Comparison of ENCODE assay signal across 14 cellular contexts in the genomic region with DNA sequence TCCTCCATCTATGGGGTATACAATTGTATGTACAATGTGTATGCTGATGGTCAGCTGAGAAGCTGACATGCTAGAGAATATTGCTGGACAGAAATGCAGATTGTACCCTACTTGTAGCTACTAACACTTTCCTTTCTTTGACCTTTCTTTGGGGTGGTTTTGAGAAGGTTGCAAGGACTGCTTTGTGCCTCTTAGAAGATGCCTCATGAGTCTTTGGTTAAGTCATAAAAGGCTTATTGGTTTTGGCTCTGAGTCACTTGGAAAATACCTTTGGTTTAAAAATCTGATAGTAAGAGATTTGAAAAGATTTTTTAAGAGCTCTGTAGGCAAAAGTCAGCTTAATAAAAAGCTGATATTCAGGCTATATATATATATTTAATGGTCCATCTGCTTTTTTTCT.
DNase-seq lines count a peak whose midpoint lies in the region; ATAC-seq, FAIRE-seq and TF ChIP-seq lines count a peak whose summit lies in the region.
"Had no signal": no experiment of that assay in that cellular context is flagged by ENCODE, and none has a peak within 500 bp of the region (broad histone marks: within the 10 kb centered on the region; RNA-seq: fewer than 3 reads in every experiment).

No MANE protein-coding gene starts in this region.

- H3K9me3 Mint-ChIP-seq in activated naive CD8-positive, alpha-beta T cell (ENCODE audit: low read depth), result no peaks in the 10 kb centered on the region
- H3K9me3 Mint-ChIP-seq: type B pancreatic cell had no signal

- no peak overlapping the region for H3K4me3 Mint-ChIP-seq in activated naive CD8-positive, alpha-beta T cell
- H3K4me3 Mint-ChIP-seq: CD4-positive, CD25-positive, alpha-beta regulatory T cell; memory B cell; type B pancreatic cell had no signal

- no peak for TF ChIP-seq CTCF in kidney (IDR thresholded peaks at IDR 0.05; ENCODE audit: borderline replicate concordance, extremely low read depth, insufficient read depth)

- H3K9ac ChIP-seq in kidney (ENCODE audit: low read length in 2 of 2), result no peak overlapping the region

- H3K27ac ChIP-seq in kidney (ENCODE audit: low read depth in 2 of 2, low read length in 2 of 2), result no peak overlapping the region
- H3K27ac ChIP-seq: colonic mucosa had no signal

- DNase-seq in GM03348 (ENCODE audit: low spot score), result peak; percentile 5
- DNase-seq in kidney, result no peak
- no peak for DNase-seq in GM19240 (ENCODE audit: insufficient read length, low spot score)
- no peak for DNase-seq in ecto neural progenitor cell (ENCODE audit: low spot score)
- DNase-seq in activated gamma-delta T cell treated with Interleukin-2 at 50 U/mL for 16 hours, result no peak
- DNase-seq: colonic mucosa, MG63, NCI-H524 treated with DMSO at 0.1 percent for 48 hours had no signal

- intact Hi-C loops in kidney (cut with DNase I), result no loop called here

- peak; percentile 81 for ATAC-seq in GM19023 (IDR thresholded peaks at IDR 0.05; ENCODE audit: unreplicated experiment)
- peak; percentile 77 for ATAC-seq in HG02852 (IDR thresholded peaks at IDR 0.05; ENCODE audit: unreplicated experiment)

- H3K4me3 ChIP-seq in kidney (ENCODE audit: low read length in 2 of 2), result no peak overlapping the region
- H3K4me3 ChIP-seq: colonic mucosa, MG63 had no signal

- no peaks in the 10 kb centered on the region for H3K9me3 ChIP-seq in kidney (ENCODE audit: control insufficient read depth in 1 of 2, low read length in 2 of 2)
- H3K9me3 ChIP-seq: colonic mucosa, MG63 had no signal

- H3K4me1 Mint-ChIP-seq in activated naive CD8-positive, alpha-beta T cell (ENCODE audit: low read depth), result peaks cover 9% of the 10 kb centered on the region
- H3K4me1 Mint-ChIP-seq: CD4-positive, CD25-positive, alpha-beta regulatory T cell had no signal

- FAIRE-seq in kidney (lab: Jason Lieb, UNC), result no peak

- H3K27ac Mint-ChIP-seq in activated naive CD8-positive, alpha-beta T cell, result peak overlapping the region; percentile 67
- H3K27ac Mint-ChIP-seq: CD4-positive, CD25-positive, alpha-beta regulatory T cell; memory B cell; type B pancreatic cell had no signal

- H3K4me1 ChIP-seq in kidney (ENCODE audit: control insufficient read depth in 1 of 2, insufficient read depth in 1 of 2, low read depth in 1 of 2, low read length in 2 of 2), result no peaks in the 10 kb centered on the region
- H3K4me1 ChIP-seq: colonic mucosa had no signal

- H3K27me3 Mint-ChIP-seq in activated naive CD8-positive, alpha-beta T cell, result no peaks in the 10 kb centered on the region
- H3K27me3 Mint-ChIP-seq: CD4-positive, CD25-positive, alpha-beta regulatory T cell; memory B cell; type B pancreatic cell had no signal

- peaks cover 17% of the 10 kb centered on the region for H3K36me3 Mint-ChIP-seq in activated naive CD8-positive, alpha-beta T cell

- H3K36me3 ChIP-seq in kidney (ENCODE audit: control insufficient read depth in 1 of 2, insufficient read depth in 2 of 2, low read length in 2 of 2), result no peaks in the 10 kb centered on the region
- H3K36me3 ChIP-seq: colonic mucosa, MG63 had no signal
